ENCODE assay signal across 19 cellular contexts in genomic region chr11:64841592-64842365, GRCh38. TPM values are rescaled to one million over a fixed set of nuclear protein-coding genes. Genes with fewer than 3 reads are reported as not detected.
DNase-seq lines count a peak whose midpoint lies in the region; ATAC-seq and TF ChIP-seq lines count a peak whose summit lies in the region.
"Had no signal": no experiment of that assay in that cellular context is flagged by ENCODE, and none has a peak within 500 bp of the region (broad histone marks: within the 10 kb centered on the region; RNA-seq: fewer than 3 reads in every experiment).

No MANE protein-coding gene starts in this region.

- TF ChIP-seq CTCF in H9 (conservative IDR thresholded peaks at IDR 0.05) (no peak), WERI-Rb-1 (IDR thresholded peaks at IDR 0.05; ENCODE audit: low read depth, low read length) (no peak), smooth muscle cell (IDR thresholded peaks at IDR 0.05; ENCODE audit: borderline replicate concordance, insufficient read depth, poor library complexity, severe bottlenecking) (no peak)

- no peak overlapping the region for H2BK20ac ChIP-seq in H9 (ENCODE audit: low read depth, low read length, poor library complexity, severe bottlenecking)

- no peaks in the 10 kb centered on the region; a peak in 2 of 5 replicates for H3K9me3 Mint-ChIP-seq in H9
- no peaks in the 10 kb centered on the region for H3K9me3 Mint-ChIP-seq in stimulated activated naive B cell treated with anti-CD40 and anti-IgM and Interleukin-4, amounts not matched to agents 10 μg/mL and 1 μg/mL and 100 μg/mL, for 72 hours
- H3K9me3 Mint-ChIP-seq: activated T-cell treated with anti-CD3 and anti-CD28 coated beads, Interleukin-2, amount 50 U/mL, for 72 hours had no signal

- no peak overlapping the region; the same call in 1 of the 2 replicates for H3K14ac ChIP-seq in H9 (ENCODE audit: insufficient read depth, low read length)

- H3K36me3 ChIP-seq in WERI-Rb-1: peaks cover 20% of the 10 kb centered on the region
- peaks cover 29% of the 10 kb centered on the region for H3K36me3 ChIP-seq in iPS-15b (ENCODE audit: control insufficient read depth, insufficient read depth, low read length)
- no peaks in the 10 kb centered on the region for H3K36me3 ChIP-seq in smooth muscle cell (ENCODE audit: low read depth)

- no peak overlapping the region for H2BK5ac ChIP-seq in H9 (ENCODE audit: insufficient read length, low read length)

- peaks cover 6% of the 10 kb centered on the region for H3K23me2 ChIP-seq in H9 (ENCODE audit: insufficient read length, low read depth, low read length, poor library complexity, severe bottlenecking)

- no peak overlapping the region for H2BK12ac ChIP-seq in H9 (ENCODE audit: insufficient read length, low read depth, low read length)

- H3K4me1 Mint-ChIP-seq in H9: peaks cover 23 to 32% of the 10 kb centered on the region in 2 experiments
- peaks cover 17 to 27% of the 10 kb centered on the region in 2 donors for H3K4me1 Mint-ChIP-seq in stimulated activated naive B cell treated with anti-CD40 and anti-IgM and Interleukin-4, amounts not matched to agents 10 μg/mL and 1 μg/mL and 100 μg/mL, for 72 hours

- no peak overlapping the region for H2AFZ ChIP-seq in H9 (ENCODE audit: low read length)
- H2AFZ ChIP-seq in smooth muscle cell (ENCODE audit: low read depth): no peak overlapping the region

- H2BK120ac ChIP-seq in H9 (ENCODE audit: low read depth, low read length, poor library complexity, severe bottlenecking): no peak overlapping the region

- H3K56ac ChIP-seq in H9 (ENCODE audit: insufficient read length, low read depth, low read length): no peak overlapping the region

- H3K4ac ChIP-seq in H9 (ENCODE audit: low read depth, low read length): no peak overlapping the region

- no peak for DNase-seq in H9
- DNase-seq in WERI-Rb-1: no peak
- no peak for DNase-seq in smooth muscle cell (lab: John Stamatoyannopoulos, UW; ENCODE audit: unreplicated experiment)
- DNase-seq in GM19240 (ENCODE audit: insufficient read length, low spot score): no peak
- DNase-seq in hypothalamus (lab: John Stamatoyannopoulos, UW): no peak
- no peak for DNase-seq in dedifferentiated amniotic fluid mesenchymal stem cell (ENCODE audit: extremely low spot score)
- no peak for DNase-seq in stimulated activated naive B cell treated with anti-CD40 and anti-IgM and Interleukin-4, amounts not matched to agents 10 μg/mL and 1 μg/mL and 100 μg/mL, for 72 hours
- DNase-seq: activated CD4-positive, alpha-beta T cell treated with anti-CD3 and anti-CD28 coated beads, Interleukin-2, amount 50 U/mL, for 1 hour; activated T-cell treated with anti-CD3 and anti-CD28 coated beads, Interleukin-2, amount 50 U/mL, for 72 hours; AML-193; central memory CD4-positive, alpha-beta T cell; DMS 273 treated with DMSO at 0.1 percent for 48 hours; NCI-H1436 treated with DMSO at 0.1 percent for 48 hours; NCI-H446 treated with DMSO at 0.1 percent for 48 hours; nucleus accumbens; stimulated activated naive CD4-positive, alpha-beta T cell treated with Interleukin-2 at 50 U/mL for 16 hours had no signal

- no peak overlapping the region for H3K18ac ChIP-seq in H9 (ENCODE audit: insufficient read length, low read depth, low read length)

- H3K36me3 Mint-ChIP-seq in H9 (ENCODE audit: insufficient read depth in 1 of 3, low read depth in 3 of 3): peaks cover 0 to 20% (median 5%) of the 10 kb centered on the region in 3 experiments; a peak in 5 of 7 replicates
- H3K36me3 Mint-ChIP-seq in stimulated activated naive B cell treated with anti-CD40 and anti-IgM and Interleukin-4, amounts not matched to agents 10 μg/mL and 1 μg/mL and 100 μg/mL, for 72 hours: peaks cover 0 to 3% of the 10 kb centered on the region in 2 donors

- no CpG with 5 or more reads among the region's 15 CpGs for WGBS in H9 (ENCODE audit: extremely low coverage, insufficient read length, low lambda C conversion rate)
- 83% methylated on average over 15 of the region's 15 CpGs for WGBS in smooth muscle cell (ENCODE audit: low lambda C conversion rate)

- H3K9me3 ChIP-seq in H9 (ENCODE audit: control insufficient read depth, low read depth, low read length) (no peaks in the 10 kb centered on the region), WERI-Rb-1 (ENCODE audit: severe bottlenecking) (no peaks in the 10 kb centered on the region), iPS-15b (ENCODE audit: control insufficient read depth, insufficient read depth, low read length) (no peaks in the 10 kb centered on the region), smooth muscle cell (replicated peaks; ENCODE audit: low read depth) (no peaks in the 10 kb centered on the region)

- H4K5ac ChIP-seq in H9 (ENCODE audit: insufficient read length, low read depth, low read length): no peak overlapping the region

- H3K4me3 Mint-ChIP-seq in H9: no peak overlapping the region
- no peak overlapping the region for H3K4me3 Mint-ChIP-seq in stimulated activated naive B cell treated with anti-CD40 and anti-IgM and Interleukin-4, amounts not matched to agents 10 μg/mL and 1 μg/mL and 100 μg/mL, for 72 hours
- H3K4me3 Mint-ChIP-seq: activated T-cell treated with anti-CD3 and anti-CD28 coated beads, Interleukin-2, amount 50 U/mL, for 72 hours had no signal

- H3K4me2 ChIP-seq in H9 (ENCODE audit: insufficient read depth, insufficient read length, low read length): no peak overlapping the region
- peak overlapping the region; percentile 84 for H3K4me2 ChIP-seq in smooth muscle cell

- H2BK15ac ChIP-seq in H9 (ENCODE audit: low read depth, low read length): no peak overlapping the region; the same call in 1 of the 2 replicates

- H3K79me2 ChIP-seq in H9 (ENCODE audit: insufficient read depth, low read length) (no peaks in the 10 kb centered on the region), smooth muscle cell (ENCODE audit: low read depth) (no peaks in the 10 kb centered on the region)

- H3K23ac ChIP-seq in H9 (ENCODE audit: insufficient read length, low read depth, low read length): no peak overlapping the region

- H4K8ac ChIP-seq in H9 (replicated peaks; ENCODE audit: insufficient read length, low read depth, low read length): no peak overlapping the region

- no peak overlapping the region for H3T11ph ChIP-seq in H9 (ENCODE audit: low read length)

- H3K4me3 ChIP-seq in WERI-Rb-1 (ENCODE audit: low read depth, low read length) (no peak overlapping the region), iPS-15b (ENCODE audit: low read depth, low read length) (no peak overlapping the region), smooth muscle cell (no peak overlapping the region)
- H3K4me3 ChIP-seq: SK-N-MC had no signal

- no peak for ATAC-seq in stimulated activated naive B cell treated with anti-CD40 and anti-IgM and Interleukin-4, amounts not matched to agents 10 μg/mL and 1 μg/mL and 100 μg/mL, for 72 hours (replicated peaks)
- ATAC-seq: activated T-cell treated with anti-CD3 and anti-CD28 coated beads, Interleukin-2, amount 50 U/mL, for 72 hours had no signal

- H3F3A ChIP-seq in smooth muscle cell (ENCODE audit: low read depth): peaks cover 13% of the 10 kb centered on the region

- H3K79me1 ChIP-seq in H9 (ENCODE audit: insufficient read depth, low read depth, low read length, poor library complexity, severe bottlenecking): no peaks in the 10 kb centered on the region

- H3K27ac Mint-ChIP-seq in H9: peak overlapping the region; percentile 23 to 79 (median 52); a peak in 4 of 7 replicates
- H3K27ac Mint-ChIP-seq in stimulated activated naive B cell treated with anti-CD40 and anti-IgM and Interleukin-4, amounts not matched to agents 10 μg/mL and 1 μg/mL and 100 μg/mL, for 72 hours: no peak overlapping the region
- H3K27ac Mint-ChIP-seq: activated T-cell treated with anti-CD3 and anti-CD28 coated beads, Interleukin-2, amount 50 U/mL, for 72 hours had no signal

- H3K27ac ChIP-seq in H9 (ENCODE audit: insufficient read length, low read depth, low read length): no peak overlapping the region
- H3K27ac ChIP-seq in WERI-Rb-1: peak overlapping the region; percentile 78
- peak overlapping the region; percentile 87 for H3K27ac ChIP-seq in smooth muscle cell (ENCODE audit: low read depth)
- H3K27ac ChIP-seq: HL-60, SK-N-MC had no signal

- H4K20me1 ChIP-seq in H9 (ENCODE audit: control insufficient read depth, insufficient read depth, insufficient read length) (no peaks in the 10 kb centered on the region), smooth muscle cell (ENCODE audit: low read depth) (no peaks in the 10 kb centered on the region)

- H3K27me3 ChIP-seq in H9 (ENCODE audit: insufficient read depth, low read length): no peaks in the 10 kb centered on the region
- no peaks in the 10 kb centered on the region for H3K27me3 ChIP-seq in WERI-Rb-1 (ENCODE audit: insufficient read depth, low read depth, severe bottlenecking)
- no peaks in the 10 kb centered on the region for H3K27me3 ChIP-seq in iPS-15b (ENCODE audit: control insufficient read depth, insufficient read depth, low read length)
- H3K27me3 ChIP-seq in smooth muscle cell (ENCODE audit: low read depth): no peaks in the 10 kb centered on the region

- peaks cover 2% of the 10 kb centered on the region for H3K27me3 Mint-ChIP-seq in H9 (ENCODE audit: low read depth)
- no peaks in the 10 kb centered on the region for H3K27me3 Mint-ChIP-seq in stimulated activated naive B cell treated with anti-CD40 and anti-IgM and Interleukin-4, amounts not matched to agents 10 μg/mL and 1 μg/mL and 100 μg/mL, for 72 hours

- H3K9ac ChIP-seq in H9 (ENCODE audit: extremely low read depth, insufficient read length, low read length) (no peak overlapping the region), iPS-15b (ENCODE audit: low read depth, low read length) (peak overlapping the region; percentile 41), smooth muscle cell (ENCODE audit: low read depth) (peak overlapping the region; percentile 80)

- H2AK5ac ChIP-seq in H9 (ENCODE audit: insufficient read length, low read length): no peak overlapping the region

- H3K4me1 ChIP-seq in H9 (ENCODE audit: insufficient read depth, low read length): no peaks in the 10 kb centered on the region
- H3K4me1 ChIP-seq in iPS-15b (ENCODE audit: control insufficient read depth, insufficient read depth, low read length): peaks cover 7% of the 10 kb centered on the region
- peaks cover 12% of the 10 kb centered on the region for H3K4me1 ChIP-seq in smooth muscle cell (ENCODE audit: low read depth)

- H4K91ac ChIP-seq in H9 (ENCODE audit: insufficient read length, low read depth, low read length): no peak overlapping the region

RNA-seq across cellular contexts. Expression of gene CDC42BPG, which starts 2.7 kb away (rescaled TPM):
- total RNA-seq in H9 (2021) (24.2 and 24.9 TPM in 2 replicates), smooth muscle cell (3.0 and 4.7 TPM in 2 replicates)
- polyA plus RNA-seq in smooth muscle cell: 1.7 and 5.9 TPM in 2 replicates

RNA-seq across cellular contexts. Expression of gene MEN1, which starts 31.4 kb away (rescaled TPM):
- total RNA-seq in H9 (2021) (49.9 and 50.0 TPM in 2 replicates), smooth muscle cell (10.5 and 11.6 TPM in 2 replicates)
- 35.4 and 37.3 TPM in 2 replicates for polyA plus RNA-seq in smooth muscle cell

RNA-seq across cellular contexts. Expression of gene EHD1, which starts 36.6 kb away (rescaled TPM):
- total RNA-seq in H9 (2021) (29.1 and 31.0 TPM in 2 replicates), smooth muscle cell (30.9 and 59.8 TPM in 2 replicates)
- polyA plus RNA-seq in smooth muscle cell: 42.8 and 46.7 TPM in 2 replicates

RNA-seq across cellular contexts. Expression of gene MAP4K2, which starts 38.8 kb away (rescaled TPM):
- total RNA-seq in H9 (2021): 21.6 and 24.7 TPM in 2 replicates
- 25.9 and 28.9 TPM in 2 replicates for total RNA-seq in smooth muscle cell
- polyA plus RNA-seq in smooth muscle cell: 20.0 and 23.6 TPM in 2 replicates
